In the genomic region with DNA sequence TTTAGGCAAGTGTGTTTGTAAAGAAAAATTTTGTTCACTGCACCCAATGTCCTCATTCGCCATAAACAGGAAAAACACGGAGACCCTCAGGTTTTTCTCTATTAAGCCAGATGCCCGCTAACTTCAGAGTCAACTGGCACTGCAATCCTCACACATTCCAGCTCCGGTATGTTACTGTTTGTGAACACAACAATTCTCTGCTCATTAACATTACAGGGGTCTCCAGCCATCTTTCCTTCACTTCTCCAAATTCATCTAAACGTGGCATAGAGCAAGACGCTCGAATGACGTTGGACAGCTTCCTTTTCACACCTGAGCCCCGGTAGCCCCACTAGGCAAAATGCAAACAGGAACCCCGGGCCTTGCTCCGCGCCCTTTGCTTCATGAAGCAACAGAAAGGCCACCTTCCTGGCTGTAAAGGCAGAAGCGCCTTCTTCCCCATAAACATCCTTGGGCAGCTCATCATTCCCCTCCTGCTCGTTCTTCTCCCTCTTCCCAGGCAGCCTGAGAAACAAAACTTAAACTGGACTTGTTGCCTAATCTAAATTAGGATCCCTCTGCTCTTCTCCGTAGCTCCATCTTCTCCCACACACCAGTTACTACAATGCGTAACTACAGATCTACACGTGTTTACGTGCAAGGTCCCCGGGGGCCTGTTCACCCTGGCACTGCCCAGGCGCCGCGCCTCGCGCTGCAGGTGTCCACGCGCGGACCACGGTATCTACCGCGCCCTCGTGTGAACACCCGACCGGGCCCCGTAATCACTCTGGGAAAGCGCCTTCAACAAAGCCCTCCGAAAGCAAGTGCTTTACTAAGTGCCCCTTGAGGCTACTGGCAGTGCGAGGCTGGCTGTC, we compare ENCODE assay signal across 8 cellular contexts. TPM values are rescaled to one million over a fixed set of nuclear protein-coding genes. Genes with fewer than 3 reads are reported as not detected.
A peak's percentile ranks its signal among the peaks of the same experiment; 100 is the strongest.
DNase-seq lines count a peak whose midpoint lies in the region; ATAC-seq and TF ChIP-seq lines count a peak whose summit lies in the region.

No MANE protein-coding gene starts in this region.

- no peaks in the 10 kb centered on the region for H3K9me2 ChIP-seq in DOHH2 (replicated peaks; ENCODE audit: control insufficient read depth, low read length)

- H3K27ac ChIP-seq in DOHH2 (ENCODE audit: low read depth, low read length), result peak overlapping the region; percentile 82

- H3K27me3 Mint-ChIP-seq in chondrocyte (ENCODE audit: low read depth), result no peaks in the 10 kb centered on the region
- no peaks in the 10 kb centered on the region for H3K27me3 Mint-ChIP-seq in stimulated activated naive B cell treated with anti-CD40 and anti-IgM and Interleukin-4, amounts not matched to agents 10 μg/mL and 1 μg/mL and 100 μg/mL, for 72 hours

- H3F3A ChIP-seq in DOHH2 (ENCODE audit: control insufficient read depth, insufficient read depth), result peaks cover 8% of the 10 kb centered on the region; the same call in 1 of the 2 replicates

- peak overlapping the region; percentile 75 for H3K27ac Mint-ChIP-seq in chondrocyte (ENCODE audit: unreplicated experiment)
- H3K27ac Mint-ChIP-seq in stimulated activated naive B cell treated with anti-CD40 and anti-IgM and Interleukin-4, amounts not matched to agents 10 μg/mL and 1 μg/mL and 100 μg/mL, for 72 hours, result peak overlapping the region; percentile 49

- peaks cover 60% of the 10 kb centered on the region for H3K36me3 ChIP-seq in DOHH2 (ENCODE audit: control insufficient read depth, low read length)

- H3K79me2 ChIP-seq in DOHH2 (ENCODE audit: control insufficient read depth, low read length), result peaks cover 63% of the 10 kb centered on the region

- peaks cover 73% of the 10 kb centered on the region for H3K4me1 Mint-ChIP-seq in chondrocyte (ENCODE audit: low read depth)
- peaks cover 30 to 56% of the 10 kb centered on the region in 2 donors for H3K4me1 Mint-ChIP-seq in stimulated activated naive B cell treated with anti-CD40 and anti-IgM and Interleukin-4, amounts not matched to agents 10 μg/mL and 1 μg/mL and 100 μg/mL, for 72 hours

- H3K27me3 ChIP-seq in DOHH2 (ENCODE audit: control insufficient read depth, low read length), result no peaks in the 10 kb centered on the region

- DNase-seq in SW480 (ENCODE audit: low spot score) (peak; percentile 58), chondrocyte (ENCODE audit: low spot score) (no peak), left lobe of liver (ENCODE audit: low spot score) (peak; percentile 64), NCI-H1930 (lab: John Stamatoyannopoulos, UW) (no peak)
- no peak for DNase-seq in stimulated activated naive B cell treated with anti-CD40 and anti-IgM and Interleukin-4, amounts not matched to agents 10 μg/mL and 1 μg/mL and 100 μg/mL, for 72 hours

- H4K20me1 ChIP-seq in DOHH2 (ENCODE audit: control insufficient read depth, insufficient read depth, low read depth, low read length), result peaks cover 39% of the 10 kb centered on the region

- H3K9me3 ChIP-seq in DOHH2 (ENCODE audit: control insufficient read depth, insufficient read depth, low read length), result peaks cover 2% of the 10 kb centered on the region; the same call in 1 of the 2 replicates

- no peaks in the 10 kb centered on the region for H3K36me3 Mint-ChIP-seq in chondrocyte (ENCODE audit: low read depth)
- peaks cover 6 to 18% of the 10 kb centered on the region in 2 donors for H3K36me3 Mint-ChIP-seq in stimulated activated naive B cell treated with anti-CD40 and anti-IgM and Interleukin-4, amounts not matched to agents 10 μg/mL and 1 μg/mL and 100 μg/mL, for 72 hours

- no peaks in the 10 kb centered on the region for H3K9me3 Mint-ChIP-seq in chondrocyte (ENCODE audit: low read depth)
- H3K9me3 Mint-ChIP-seq in stimulated activated naive B cell treated with anti-CD40 and anti-IgM and Interleukin-4, amounts not matched to agents 10 μg/mL and 1 μg/mL and 100 μg/mL, for 72 hours, result no peaks in the 10 kb centered on the region

- H3K4me1 ChIP-seq in DOHH2 (ENCODE audit: control insufficient read depth, low read length), result peaks cover 41% of the 10 kb centered on the region

- TF ChIP-seq CTCF in DOHH2 (IDR thresholded peaks at IDR 0.05; ENCODE audit: low read depth, low read length, poor library complexity, severe bottlenecking), result no peak
- TF ChIP-seq CTCF in chondrocyte (IDR thresholded peaks at IDR 0.05), result no peak

- H3K4me3 Mint-ChIP-seq in chondrocyte (ENCODE audit: unreplicated experiment), result peak overlapping the region; percentile 75
- peak overlapping the region; percentile 83 to 86 for H3K4me3 Mint-ChIP-seq in stimulated activated naive B cell treated with anti-CD40 and anti-IgM and Interleukin-4, amounts not matched to agents 10 μg/mL and 1 μg/mL and 100 μg/mL, for 72 hours

- ATAC-seq in HG03575 (IDR thresholded peaks at IDR 0.05; ENCODE audit: extremely low read depth, insufficient number of reproducible peaks, low FRiP score, unreplicated experiment) (peak; percentile 22), left lobe of liver (peak; percentile 27), GM18498 (IDR thresholded peaks at IDR 0.05; ENCODE audit: unreplicated experiment) (no peak)
- ATAC-seq in stimulated activated naive B cell treated with anti-CD40 and anti-IgM and Interleukin-4, amounts not matched to agents 10 μg/mL and 1 μg/mL and 100 μg/mL, for 72 hours (replicated peaks), result peak; percentile 24 to 32

- peak overlapping the region; percentile 86 for H3K4me2 ChIP-seq in DOHH2 (ENCODE audit: low read length)

- peak overlapping the region; percentile 94 for H3K4me3 ChIP-seq in DOHH2 (ENCODE audit: low read length)

RNA-seq across cellular contexts. Expression of a gene that starts 1.2 kb away (rescaled TPM):
- total RNA-seq in chondrocyte, result 22.7 to 29.0 TPM (median 24.4 TPM) in 3 replicates
- total RNA-seq in left lobe of liver, result 22.1 TPM

Comparison
In these comparisons a context has a peak if more than half of its experiments do, and no peak if none do; other contexts are left out.
1. DNase-seq: peak in SW480 (single experiment) and left lobe of liver (single experiment); none in chondrocyte (single experiment), stimulated activated naive B cell treated with anti-CD40 and anti-IgM and Interleukin-4, amounts not matched to agents 10 μg/mL and 1 μg/mL and 100 μg/mL, for 72 hours (single experiment) and NCI-H1930 (0 of 2).